Comparison of ENCODE assay signal across 2 cellular contexts in genomic region chr16:89193021-89193575, GRCh38.
TF ChIP-seq lines count a peak whose summit lies in the region.

No MANE protein-coding gene starts in this region.

TF ChIP-seq in SK-N-SH, 30 proteins besides CTCF, POLR2A, EP300 and RAD21:
- no peak for TF ChIP-seq SIN3A (IDR thresholded peaks at IDR 0.05; ENCODE audit: borderline replicate concordance, low read depth, low read length)

TF ChIP-seq in H1, 55 proteins besides CTCF, POLR2A, EP300 and RAD21:
- TF ChIP-seq BRCA1 (IDR thresholded peaks at IDR 0.05; ENCODE audit: low read depth, low read length) (no peak), NANOG (IDR thresholded peaks at IDR 0.05; ENCODE audit: insufficient read depth, low read depth, low read length, poor library complexity, severe bottlenecking) (no peak), SP4 (IDR thresholded peaks at IDR 0.05; ENCODE audit: low read length) (no peak; the same call in none of the 2 replicates), ASH2L (IDR thresholded peaks at IDR 0.05; ENCODE audit: low read length) (no peak), GABPA (IDR thresholded peaks at IDR 0.05; ENCODE audit: borderline replicate concordance, insufficient read depth, low read length) (no peak), CHD7 (IDR thresholded peaks at IDR 0.05; ENCODE audit: insufficient replicate concordance, low read length) (no peak), HDAC2 (IDR thresholded peaks at IDR 0.05; ENCODE audit: borderline replicate concordance in 1 of 2, low read depth in 2 of 2, low read length in 2 of 2) (no peak), RNF2 (IDR thresholded peaks at IDR 0.05; ENCODE audit: borderline replicate concordance, low read depth, low read length, missing control alignments, poor library complexity, severe bottlenecking) (no peak)
